ENCODE assay signal across 2 cellular contexts in genomic region chr17:77227461-77228223, GRCh38.
TF ChIP-seq lines count a peak whose summit lies in the region.

No MANE protein-coding gene starts in this region.

TF ChIP-seq in SK-N-SH treated with all-trans-retinoic acid at 6 μM for 48 hours, 23 proteins besides CTCF, POLR2A, EP300 and RAD21 (continued from another document):
- TF ChIP-seq CREB5 (CRISPR knock-in tag; IDR thresholded peaks at IDR 0.05; ENCODE audit: low read depth) (no peak), ISL1 (CRISPR knock-in tag; IDR thresholded peaks at IDR 0.05) (no peak)

TF ChIP-seq in SK-N-SH, 30 proteins besides CTCF, POLR2A, EP300 and RAD21 (continued from another document):
- no peak for TF ChIP-seq RXRA (IDR thresholded peaks at IDR 0.05; ENCODE audit: borderline replicate concordance, low read depth)
- no peak for TF ChIP-seq PBX3 (IDR thresholded peaks at IDR 0.05)
- TF ChIP-seq, protein P1, sequence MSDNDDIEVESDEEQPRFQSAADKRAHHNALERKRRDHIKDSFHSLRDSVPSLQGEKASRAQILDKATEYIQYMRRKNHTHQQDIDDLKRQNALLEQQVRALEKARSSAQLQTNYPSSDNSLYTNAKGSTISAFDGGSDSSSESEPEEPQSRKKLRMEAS (IDR thresholded peaks at IDR 0.05; ENCODE audit: low read depth) = no peak
- TF ChIP-seq SMC3 (IDR thresholded peaks at IDR 0.05; ENCODE audit: low read depth, low read length) = no peak
- TF ChIP-seq MEF2A (IDR thresholded peaks at IDR 0.05; ENCODE audit: borderline replicate concordance, low read depth) = no peak
- TF ChIP-seq, protein P2, sequence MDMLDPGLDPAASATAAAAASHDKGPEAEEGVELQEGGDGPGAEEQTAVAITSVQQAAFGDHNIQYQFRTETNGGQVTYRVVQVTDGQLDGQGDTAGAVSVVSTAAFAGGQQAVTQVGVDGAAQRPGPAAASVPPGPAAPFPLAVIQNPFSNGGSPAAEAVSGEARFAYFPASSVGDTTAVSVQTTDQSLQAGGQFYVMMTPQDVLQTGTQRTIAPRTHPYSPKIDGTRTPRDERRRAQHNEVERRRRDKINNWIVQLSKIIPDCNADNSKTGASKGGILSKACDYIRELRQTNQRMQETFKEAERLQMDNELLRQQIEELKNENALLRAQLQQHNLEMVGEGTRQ (IDR thresholded peaks at IDR 0.05; ENCODE audit: borderline replicate concordance, low read depth, low read length) = no peak
- no peak for TF ChIP-seq JUND (IDR thresholded peaks at IDR 0.05)
- no peak for TF ChIP-seq TAF1 (IDR thresholded peaks at IDR 0.05; ENCODE audit: borderline replicate concordance, low read depth, low read length)
- TF ChIP-seq NRF1 (IDR thresholded peaks at IDR 0.05; ENCODE audit: low read depth, low read length) = no peak
- TF ChIP-seq ZBTB33 (IDR thresholded peaks at IDR 0.05; ENCODE audit: borderline replicate concordance, low read depth) = no peak
- no peak for TF ChIP-seq RFX5 (IDR thresholded peaks at IDR 0.05; ENCODE audit: low read length)
- no peak for TF ChIP-seq GABPA (IDR thresholded peaks at IDR 0.05; ENCODE audit: low read depth)
- TF ChIP-seq, protein P3, sequence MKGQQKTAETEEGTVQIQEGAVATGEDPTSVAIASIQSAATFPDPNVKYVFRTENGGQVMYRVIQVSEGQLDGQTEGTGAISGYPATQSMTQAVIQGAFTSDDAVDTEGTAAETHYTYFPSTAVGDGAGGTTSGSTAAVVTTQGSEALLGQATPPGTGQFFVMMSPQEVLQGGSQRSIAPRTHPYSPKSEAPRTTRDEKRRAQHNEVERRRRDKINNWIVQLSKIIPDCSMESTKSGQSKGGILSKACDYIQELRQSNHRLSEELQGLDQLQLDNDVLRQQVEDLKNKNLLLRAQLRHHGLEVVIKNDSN (IDR thresholded peaks at IDR 0.05; ENCODE audit: borderline replicate concordance, low read depth) = no peak
- no peak for TF ChIP-seq TEAD4 (IDR thresholded peaks at IDR 0.05; ENCODE audit: borderline replicate concordance, insufficient read depth)
- no peak for TF ChIP-seq YY1 (IDR thresholded peaks at IDR 0.05; ENCODE audit: low read depth)
- no peak for TF ChIP-seq EZH2phosphoT487 (IDR thresholded peaks at IDR 0.05; ENCODE audit: borderline replicate concordance, low read depth)
- TF ChIP-seq RCOR1 (IDR thresholded peaks at IDR 0.05; ENCODE audit: low read length) = no peak
